Comparison of ENCODE assay signal across 1 cellular context in the genomic region with DNA sequence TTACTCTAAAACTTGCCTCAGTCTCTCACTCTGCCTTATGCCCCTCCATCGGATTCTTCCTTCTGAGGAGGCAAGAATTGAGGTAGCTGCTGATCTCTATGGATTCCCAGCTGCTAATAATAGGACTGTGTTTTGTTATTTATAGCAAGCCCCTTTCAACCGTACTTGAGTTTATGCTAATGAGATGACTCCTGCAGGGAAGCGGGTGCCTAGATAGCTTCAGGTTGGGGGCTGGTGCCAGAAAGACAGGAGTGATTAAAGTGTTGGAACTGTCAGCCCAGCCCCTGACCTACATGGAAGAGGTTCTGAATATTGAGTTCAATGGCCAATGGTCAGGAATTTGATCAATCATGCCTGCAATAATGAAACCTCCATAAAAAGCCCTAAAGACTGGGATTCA.
TF ChIP-seq lines count a peak whose summit lies in the region.

No MANE protein-coding gene starts in this region.

TF ChIP-seq in H1, 55 proteins besides CTCF, POLR2A, EP300 and RAD21:
- TF ChIP-seq KDM1A (IDR thresholded peaks at IDR 0.05; ENCODE audit: borderline replicate concordance, low read length), result no peak
- no peak for TF ChIP-seq TBP (IDR thresholded peaks at IDR 0.05; ENCODE audit: low read depth, low read length)
- no peak for TF ChIP-seq SRF (IDR thresholded peaks at IDR 0.05; ENCODE audit: low read depth, low read length)
- no peak for TF ChIP-seq TCF12 (IDR thresholded peaks at IDR 0.05; ENCODE audit: low read depth, low read length)
- TF ChIP-seq, protein P1, sequence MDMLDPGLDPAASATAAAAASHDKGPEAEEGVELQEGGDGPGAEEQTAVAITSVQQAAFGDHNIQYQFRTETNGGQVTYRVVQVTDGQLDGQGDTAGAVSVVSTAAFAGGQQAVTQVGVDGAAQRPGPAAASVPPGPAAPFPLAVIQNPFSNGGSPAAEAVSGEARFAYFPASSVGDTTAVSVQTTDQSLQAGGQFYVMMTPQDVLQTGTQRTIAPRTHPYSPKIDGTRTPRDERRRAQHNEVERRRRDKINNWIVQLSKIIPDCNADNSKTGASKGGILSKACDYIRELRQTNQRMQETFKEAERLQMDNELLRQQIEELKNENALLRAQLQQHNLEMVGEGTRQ (IDR thresholded peaks at IDR 0.05; ENCODE audit: low read length), result no peak
- TF ChIP-seq GTF2F1 (IDR thresholded peaks at IDR 0.05; ENCODE audit: borderline replicate concordance, low read depth, low read length), result no peak
- TF ChIP-seq BACH1 (IDR thresholded peaks at IDR 0.05; ENCODE audit: low read length), result no peak
- no peak for TF ChIP-seq CTBP2 (IDR thresholded peaks at IDR 0.05; ENCODE audit: borderline replicate concordance, insufficient read depth, insufficient read length, low read length)
- TF ChIP-seq, protein P2, sequence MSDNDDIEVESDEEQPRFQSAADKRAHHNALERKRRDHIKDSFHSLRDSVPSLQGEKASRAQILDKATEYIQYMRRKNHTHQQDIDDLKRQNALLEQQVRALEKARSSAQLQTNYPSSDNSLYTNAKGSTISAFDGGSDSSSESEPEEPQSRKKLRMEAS (IDR thresholded peaks at IDR 0.05), result no peak
- TF ChIP-seq NANOG (IDR thresholded peaks at IDR 0.05; ENCODE audit: insufficient read depth, low read depth, low read length, poor library complexity, severe bottlenecking), result peak; percentile 47
- no peak for TF ChIP-seq SIN3A (conservative IDR thresholded peaks at IDR 0.05 in 1 of 2, IDR thresholded peaks at IDR 0.05 in 1 of 2; ENCODE audit: low read depth in 1 of 2, low read length in 2 of 2)
- peak; percentile 47 for TF ChIP-seq ASH2L (IDR thresholded peaks at IDR 0.05; ENCODE audit: low read length)
- no peak for TF ChIP-seq SAP30 (IDR thresholded peaks at IDR 0.05; ENCODE audit: insufficient read depth, insufficient replicate concordance, low read length)
- no peak for TF ChIP-seq TAF1 (IDR thresholded peaks at IDR 0.05; ENCODE audit: low read depth, low read length)
- TF ChIP-seq FOSL1 (IDR thresholded peaks at IDR 0.05; ENCODE audit: insufficient read depth, low read depth, low read length), result no peak
- TF ChIP-seq KDM5A (IDR thresholded peaks at IDR 0.05; ENCODE audit: low read length), result no peak
- peak; percentile 49; the same call in 1 of the 2 replicates for TF ChIP-seq POU5F1 (IDR thresholded peaks at IDR 0.05; ENCODE audit: low read depth, low read length)
- TF ChIP-seq, protein P3, sequence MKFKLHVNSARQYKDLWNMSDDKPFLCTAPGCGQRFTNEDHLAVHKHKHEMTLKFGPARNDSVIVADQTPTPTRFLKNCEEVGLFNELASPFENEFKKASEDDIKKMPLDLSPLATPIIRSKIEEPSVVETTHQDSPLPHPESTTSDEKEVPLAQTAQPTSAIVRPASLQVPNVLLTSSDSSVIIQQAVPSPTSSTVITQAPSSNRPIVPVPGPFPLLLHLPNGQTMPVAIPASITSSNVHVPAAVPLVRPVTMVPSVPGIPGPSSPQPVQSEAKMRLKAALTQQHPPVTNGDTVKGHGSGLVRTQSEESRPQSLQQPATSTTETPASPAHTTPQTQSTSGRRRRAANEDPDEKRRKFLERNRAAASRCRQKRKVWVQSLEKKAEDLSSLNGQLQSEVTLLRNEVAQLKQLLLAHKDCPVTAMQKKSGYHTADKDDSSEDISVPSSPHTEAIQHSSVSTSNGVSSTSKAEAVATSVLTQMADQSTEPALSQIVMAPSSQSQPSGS (IDR thresholded peaks at IDR 0.05; ENCODE audit: low read length), result no peak
- TF ChIP-seq, protein P4, sequence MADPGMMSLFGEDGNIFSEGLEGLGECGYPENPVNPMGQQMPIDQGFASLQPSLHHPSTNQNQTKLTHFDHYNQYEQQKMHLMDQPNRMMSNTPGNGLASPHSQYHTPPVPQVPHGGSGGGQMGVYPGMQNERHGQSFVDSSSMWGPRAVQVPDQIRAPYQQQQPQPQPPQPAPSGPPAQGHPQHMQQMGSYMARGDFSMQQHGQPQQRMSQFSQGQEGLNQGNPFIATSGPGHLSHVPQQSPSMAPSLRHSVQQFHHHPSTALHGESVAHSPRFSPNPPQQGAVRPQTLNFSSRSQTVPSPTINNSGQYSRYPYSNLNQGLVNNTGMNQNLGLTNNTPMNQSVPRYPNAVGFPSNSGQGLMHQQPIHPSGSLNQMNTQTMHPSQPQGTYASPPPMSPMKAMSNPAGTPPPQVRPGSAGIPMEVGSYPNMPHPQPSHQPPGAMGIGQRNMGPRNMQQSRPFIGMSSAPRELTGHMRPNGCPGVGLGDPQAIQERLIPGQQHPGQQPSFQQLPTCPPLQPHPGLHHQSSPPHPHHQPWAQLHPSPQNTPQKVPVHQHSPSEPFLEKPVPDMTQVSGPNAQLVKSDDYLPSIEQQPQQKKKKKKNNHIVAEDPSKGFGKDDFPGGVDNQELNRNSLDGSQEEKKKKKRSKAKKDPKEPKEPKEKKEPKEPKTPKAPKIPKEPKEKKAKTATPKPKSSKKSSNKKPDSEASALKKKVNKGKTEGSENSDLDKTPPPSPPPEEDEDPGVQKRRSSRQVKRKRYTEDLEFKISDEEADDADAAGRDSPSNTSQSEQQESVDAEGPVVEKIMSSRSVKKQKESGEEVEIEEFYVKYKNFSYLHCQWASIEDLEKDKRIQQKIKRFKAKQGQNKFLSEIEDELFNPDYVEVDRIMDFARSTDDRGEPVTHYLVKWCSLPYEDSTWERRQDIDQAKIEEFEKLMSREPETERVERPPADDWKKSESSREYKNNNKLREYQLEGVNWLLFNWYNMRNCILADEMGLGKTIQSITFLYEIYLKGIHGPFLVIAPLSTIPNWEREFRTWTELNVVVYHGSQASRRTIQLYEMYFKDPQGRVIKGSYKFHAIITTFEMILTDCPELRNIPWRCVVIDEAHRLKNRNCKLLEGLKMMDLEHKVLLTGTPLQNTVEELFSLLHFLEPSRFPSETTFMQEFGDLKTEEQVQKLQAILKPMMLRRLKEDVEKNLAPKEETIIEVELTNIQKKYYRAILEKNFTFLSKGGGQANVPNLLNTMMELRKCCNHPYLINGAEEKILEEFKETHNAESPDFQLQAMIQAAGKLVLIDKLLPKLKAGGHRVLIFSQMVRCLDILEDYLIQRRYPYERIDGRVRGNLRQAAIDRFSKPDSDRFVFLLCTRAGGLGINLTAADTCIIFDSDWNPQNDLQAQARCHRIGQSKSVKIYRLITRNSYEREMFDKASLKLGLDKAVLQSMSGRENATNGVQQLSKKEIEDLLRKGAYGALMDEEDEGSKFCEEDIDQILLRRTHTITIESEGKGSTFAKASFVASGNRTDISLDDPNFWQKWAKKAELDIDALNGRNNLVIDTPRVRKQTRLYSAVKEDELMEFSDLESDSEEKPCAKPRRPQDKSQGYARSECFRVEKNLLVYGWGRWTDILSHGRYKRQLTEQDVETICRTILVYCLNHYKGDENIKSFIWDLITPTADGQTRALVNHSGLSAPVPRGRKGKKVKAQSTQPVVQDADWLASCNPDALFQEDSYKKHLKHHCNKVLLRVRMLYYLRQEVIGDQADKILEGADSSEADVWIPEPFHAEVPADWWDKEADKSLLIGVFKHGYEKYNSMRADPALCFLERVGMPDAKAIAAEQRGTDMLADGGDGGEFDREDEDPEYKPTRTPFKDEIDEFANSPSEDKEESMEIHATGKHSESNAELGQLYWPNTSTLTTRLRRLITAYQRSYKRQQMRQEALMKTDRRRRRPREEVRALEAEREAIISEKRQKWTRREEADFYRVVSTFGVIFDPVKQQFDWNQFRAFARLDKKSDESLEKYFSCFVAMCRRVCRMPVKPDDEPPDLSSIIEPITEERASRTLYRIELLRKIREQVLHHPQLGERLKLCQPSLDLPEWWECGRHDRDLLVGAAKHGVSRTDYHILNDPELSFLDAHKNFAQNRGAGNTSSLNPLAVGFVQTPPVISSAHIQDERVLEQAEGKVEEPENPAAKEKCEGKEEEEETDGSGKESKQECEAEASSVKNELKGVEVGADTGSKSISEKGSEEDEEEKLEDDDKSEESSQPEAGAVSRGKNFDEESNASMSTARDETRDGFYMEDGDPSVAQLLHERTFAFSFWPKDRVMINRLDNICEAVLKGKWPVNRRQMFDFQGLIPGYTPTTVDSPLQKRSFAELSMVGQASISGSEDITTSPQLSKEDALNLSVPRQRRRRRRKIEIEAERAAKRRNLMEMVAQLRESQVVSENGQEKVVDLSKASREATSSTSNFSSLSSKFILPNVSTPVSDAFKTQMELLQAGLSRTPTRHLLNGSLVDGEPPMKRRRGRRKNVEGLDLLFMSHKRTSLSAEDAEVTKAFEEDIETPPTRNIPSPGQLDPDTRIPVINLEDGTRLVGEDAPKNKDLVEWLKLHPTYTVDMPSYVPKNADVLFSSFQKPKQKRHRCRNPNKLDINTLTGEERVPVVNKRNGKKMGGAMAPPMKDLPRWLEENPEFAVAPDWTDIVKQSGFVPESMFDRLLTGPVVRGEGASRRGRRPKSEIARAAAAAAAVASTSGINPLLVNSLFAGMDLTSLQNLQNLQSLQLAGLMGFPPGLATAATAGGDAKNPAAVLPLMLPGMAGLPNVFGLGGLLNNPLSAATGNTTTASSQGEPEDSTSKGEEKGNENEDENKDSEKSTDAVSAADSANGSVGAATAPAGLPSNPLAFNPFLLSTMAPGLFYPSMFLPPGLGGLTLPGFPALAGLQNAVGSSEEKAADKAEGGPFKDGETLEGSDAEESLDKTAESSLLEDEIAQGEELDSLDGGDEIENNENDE (IDR thresholded peaks at IDR 0.05; ENCODE audit: insufficient replicate concordance, low read length), result no peak
- TF ChIP-seq SP2 (IDR thresholded peaks at IDR 0.05; ENCODE audit: low read length), result no peak
- TF ChIP-seq BCL11A (IDR thresholded peaks at IDR 0.05; ENCODE audit: low read depth in 2 of 2, low read length in 2 of 2), result no peak
- no peak for TF ChIP-seq PHF8 (conservative IDR thresholded peaks at IDR 0.05; ENCODE audit: low read depth, low read length)
- no peak for TF ChIP-seq RXRA (IDR thresholded peaks at IDR 0.05; ENCODE audit: insufficient read depth, low read depth, low read length)
- TF ChIP-seq, protein P5, sequence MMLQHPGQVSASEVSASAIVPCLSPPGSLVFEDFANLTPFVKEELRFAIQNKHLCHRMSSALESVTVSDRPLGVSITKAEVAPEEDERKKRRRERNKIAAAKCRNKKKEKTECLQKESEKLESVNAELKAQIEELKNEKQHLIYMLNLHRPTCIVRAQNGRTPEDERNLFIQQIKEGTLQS (IDR thresholded peaks at IDR 0.05; ENCODE audit: insufficient read depth, low read depth, low read length), result no peak
- TF ChIP-seq, protein P6, sequence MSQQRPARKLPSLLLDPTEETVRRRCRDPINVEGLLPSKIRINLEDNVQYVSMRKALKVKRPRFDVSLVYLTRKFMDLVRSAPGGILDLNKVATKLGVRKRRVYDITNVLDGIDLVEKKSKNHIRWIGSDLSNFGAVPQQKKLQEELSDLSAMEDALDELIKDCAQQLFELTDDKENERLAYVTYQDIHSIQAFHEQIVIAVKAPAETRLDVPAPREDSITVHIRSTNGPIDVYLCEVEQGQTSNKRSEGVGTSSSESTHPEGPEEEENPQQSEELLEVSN (IDR thresholded peaks at IDR 0.05), result no peak
- TF ChIP-seq EZH2 (IDR thresholded peaks at IDR 0.05; ENCODE audit: low read depth, low read length, severe bottlenecking), result no peak
- TF ChIP-seq CHD2 (IDR thresholded peaks at IDR 0.05; ENCODE audit: low read length), result no peak
- TF ChIP-seq SP4 (IDR thresholded peaks at IDR 0.05; ENCODE audit: low read length), result no peak
- 0 out of 2 replicates have a peak, but pooled peaks have one; percentile 28 for TF ChIP-seq SP1 (IDR thresholded peaks at IDR 0.05; ENCODE audit: low read depth, low read length)
- no peak for TF ChIP-seq SIX5 (IDR thresholded peaks at IDR 0.05; ENCODE audit: low read depth, low read length)
- no peak for TF ChIP-seq RFX5 (IDR thresholded peaks at IDR 0.05; ENCODE audit: borderline replicate concordance, low read depth, low read length)
- no peak for TF ChIP-seq ZNF274 (IDR thresholded peaks at IDR 0.05; ENCODE audit: borderline replicate concordance, extremely low read depth, low read length)
- TF ChIP-seq POLR2AphosphoS5 (IDR thresholded peaks at IDR 0.05; ENCODE audit: low read depth, low read length), result no peak
